ENCODE assay signal across 8 cellular contexts in genomic region chr10:98425511-98426352, GRCh38. TPM values are rescaled to one million over a fixed set of nuclear protein-coding genes. Genes with fewer than 3 reads are reported as not detected.
DNase-seq lines count a peak whose midpoint lies in the region; ATAC-seq and TF ChIP-seq lines count a peak whose summit lies in the region.

No MANE protein-coding gene starts in this region.

- DNase-seq in DMS 273 (lab: John Stamatoyannopoulos, UW; ENCODE audit: unreplicated experiment) (peak; percentile 65), DMS 273 treated with DMSO at 0.1 percent for 48 hours (lab: John Stamatoyannopoulos, UW) (no peak), H7 (peak; percentile 94), NCI-H460 (ENCODE audit: extremely low read depth, low read depth) (peak; percentile 54), activated T-cell treated with anti-CD3 and anti-CD28 coated beads for 1 hour (ENCODE audit: low read depth) (peak; percentile 18), sigmoid colon (peak; percentile 62)

- no peak overlapping the region for H3K27ac ChIP-seq in gastroesophageal sphincter
- no peak overlapping the region for H3K27ac ChIP-seq in sigmoid colon

- no peak for TF ChIP-seq POLR2A in gastroesophageal sphincter (IDR thresholded peaks at IDR 0.05)
- TF ChIP-seq POLR2A in sigmoid colon (IDR thresholded peaks at IDR 0.05), result no peak

- H3K36me3 ChIP-seq in H7 (replicated peaks; ENCODE audit: control insufficient read depth, insufficient read depth, low read length) (peaks cover 2% of the 10 kb centered on the region), gastroesophageal sphincter (peaks cover 0 to 94% of the 10 kb centered on the region in 2 donors), sigmoid colon (peaks cover 14 to 84% (median 34%) of the 10 kb centered on the region in 4 donors)

- ATAC-seq in gastroesophageal sphincter (peak; percentile 42), HG03442 (IDR thresholded peaks at IDR 0.05; ENCODE audit: unreplicated experiment) (no peak)

- H3K9me3 ChIP-seq in gastroesophageal sphincter (no peaks in the 10 kb centered on the region), sigmoid colon (no peaks in the 10 kb centered on the region)

- TF ChIP-seq EP300 in gastroesophageal sphincter (IDR thresholded peaks at IDR 0.05) (no peak), sigmoid colon (IDR thresholded peaks at IDR 0.05) (no peak)

- 100% methylated on average over 1 to 4 of the region's 21 CpGs for WGBS in gastroesophageal sphincter (ENCODE audit: low coverage in 1 of 2), 2 donors
- WGBS in sigmoid colon, 2 donors, result 86 to 89% methylated on average over 21 of the region's 21 CpGs

- H3K4me1 ChIP-seq in gastroesophageal sphincter, result no peaks in the 10 kb centered on the region
- H3K4me1 ChIP-seq in sigmoid colon, result no peaks in the 10 kb centered on the region

- intact Hi-C loops in sigmoid colon (cut with DNase I), result no loop called here

- H3K27me3 ChIP-seq in H7 (ENCODE audit: control insufficient read depth, insufficient read depth, low read length) (no peaks in the 10 kb centered on the region), gastroesophageal sphincter (no peaks in the 10 kb centered on the region), sigmoid colon (no peaks in the 10 kb centered on the region)

- H3K4me3 ChIP-seq in H7 (ENCODE audit: insufficient read depth, low read depth, low read length), result no peak overlapping the region
- H3K4me3 ChIP-seq in gastroesophageal sphincter, result no peak overlapping the region
- no peak overlapping the region for H3K4me3 ChIP-seq in sigmoid colon

- peak in 3 of 4 experiments; percentile 25 to 67 (median 42) for TF ChIP-seq CTCF in gastroesophageal sphincter (IDR thresholded peaks at IDR 0.05)
- peak; percentile 22 to 61 (median 36) for TF ChIP-seq CTCF in sigmoid colon (IDR thresholded peaks at IDR 0.05)

RNA-seq across cellular contexts. Expression of gene PYROXD2, which starts 10.8 kb away (rescaled TPM):
- 9.5 and 10.6 TPM in 2 replicates for total RNA-seq in H7 (2014; rRNA removed; shearing (Covaris generic))
- 4.6 and 5.0 TPM in 2 replicates for total RNA-seq in NCI-H460 (2014; rRNA removed; shearing (Covaris generic))
- 12.7 and 16.2 TPM in 2 replicates for polyA plus RNA-seq in NCI-H460 (2014; cell fraction: nucleus; rRNA removed)
- total RNA-seq in gastroesophageal sphincter, result 10 to 100 TPM in 1 of 4 donors, 1 to 10 TPM in 3; 4.2 to 18.5 (median 7.4) TPM
- total RNA-seq in sigmoid colon, result 10 to 100 TPM in 1 of 4 donors, 1 to 10 TPM in 3; 4.4 to 11.9 (median 9.7) TPM
- polyA plus RNA-seq in sigmoid colon, result 1 to 10 TPM in 2 of 3 donors, under 1 TPM in 1; 0.60 to 8.0 (median 2.3) TPM

RNA-seq across cellular contexts. Expression of gene HPS1, which starts 21.0 kb away (rescaled TPM):
- 36.1 and 38.0 TPM in 2 replicates for total RNA-seq in H7 (2014; rRNA removed; shearing (Covaris generic))
- total RNA-seq in NCI-H460 (2014; rRNA removed; shearing (Covaris generic)), result 32.6 and 36.6 TPM in 2 replicates
- polyA plus RNA-seq in NCI-H460 (2014; cell fraction: nucleus; rRNA removed), result 62.6 and 80.4 TPM in 2 replicates
- total RNA-seq in gastroesophageal sphincter (10 to 100 TPM; 51.4 to 74.4 (median 60.8) TPM), sigmoid colon (10 to 100 TPM; 44.7 to 93.1 (median 45.9) TPM)
- 10 to 100 TPM; 70.7 to 86.7 (median 76.3) TPM for polyA plus RNA-seq in sigmoid colon
